Comparison of ENCODE assay signal across 8 cellular contexts in the genomic region with DNA sequence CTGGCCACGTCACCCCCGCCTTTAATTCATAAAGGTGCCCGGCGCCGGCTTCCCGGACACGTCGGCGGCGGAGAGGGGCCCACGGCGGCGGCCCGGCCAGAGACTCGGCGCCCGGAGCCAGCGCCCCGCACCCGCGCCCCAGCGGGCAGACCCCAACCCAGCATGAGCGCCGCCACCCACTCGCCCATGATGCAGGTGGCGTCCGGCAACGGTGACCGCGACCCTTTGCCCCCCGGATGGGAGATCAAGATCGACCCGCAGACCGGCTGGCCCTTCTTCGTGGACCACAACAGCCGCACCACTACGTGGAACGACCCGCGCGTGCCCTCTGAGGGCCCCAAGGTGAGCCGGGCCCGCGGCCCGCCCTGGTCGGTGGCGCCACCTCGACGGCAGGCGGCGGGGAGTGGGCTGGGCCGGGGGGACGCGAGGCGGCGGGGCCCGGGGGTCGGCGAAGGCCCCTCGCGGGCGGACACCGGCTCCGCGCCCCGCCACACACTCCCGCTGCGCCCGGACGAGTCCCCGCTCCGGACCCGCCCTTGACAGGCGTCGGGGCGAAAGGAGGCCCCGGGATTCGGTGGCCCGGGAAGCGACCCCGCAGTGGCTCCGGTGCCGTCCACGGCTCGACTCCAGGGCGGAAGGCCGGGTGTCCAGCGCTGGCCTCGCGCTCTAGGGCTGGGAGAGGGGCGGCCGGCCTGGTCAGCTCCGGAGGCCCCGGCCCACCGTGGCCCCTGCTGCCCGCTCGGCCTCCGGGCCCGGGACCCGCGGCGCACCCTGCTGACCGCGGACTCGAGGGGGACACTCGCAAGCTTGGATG. TPM values are rescaled to one million over a fixed set of nuclear protein-coding genes. Genes with fewer than 3 reads are reported as not detected.
DNase-seq lines count a peak whose midpoint lies in the region; ATAC-seq and TF ChIP-seq lines count a peak whose summit lies in the region.

No MANE protein-coding gene starts in this region.

- peaks cover 3 to 11% (median 8%) of the 10 kb centered on the region in 3 donors for H3K27me3 Mint-ChIP-seq in immature natural killer cell (ENCODE audit: low read depth in 3 of 3)
- H3K27me3 Mint-ChIP-seq in stimulated activated naive CD8-positive, alpha-beta T cell treated with anti-CD3 and anti-CD28 coated beads, Interleukin-15, Interleukin-2, amounts not matched to agents 100 ng/mL and 50 ng/mL, for 24 hours: no peaks in the 10 kb centered on the region

- in situ Hi-C loops in astrocyte of the cerebellum (cut with HindIII; ENCODE audit: low sequenced_read_pairs): no loop called here

- peaks cover 20 to 32% of the 10 kb centered on the region in 2 donors for H3K4me1 Mint-ChIP-seq in immature natural killer cell
- H3K4me1 Mint-ChIP-seq in stimulated activated naive CD8-positive, alpha-beta T cell treated with anti-CD3 and anti-CD28 coated beads, Interleukin-15, Interleukin-2, amounts not matched to agents 100 ng/mL and 50 ng/mL, for 24 hours (ENCODE audit: low read depth): peaks cover 54% of the 10 kb centered on the region

- peak overlapping the region; percentile 81 for H2AFZ ChIP-seq in Karpas-422 (ENCODE audit: low read length)

- no peak for DNase-seq in BE2C
- no peak for DNase-seq in Karpas-422
- DNase-seq in astrocyte of the cerebellum (ENCODE audit: low read depth): no peak
- DNase-seq in immature natural killer cell: no peak
- no peak for DNase-seq in OCI-M2 (lab: John Stamatoyannopoulos, UW; ENCODE audit: unreplicated experiment)
- no peak for DNase-seq in amniotic stem cell (lab: John Stamatoyannopoulos, UW)

- H3K9ac ChIP-seq in Karpas-422 (ENCODE audit: low read length): peak overlapping the region; percentile 74

- peak overlapping the region; percentile 74 for H3K4me2 ChIP-seq in Karpas-422 (ENCODE audit: low read depth, low read length, poor library complexity, severe bottlenecking)

- no peak overlapping the region for H3K27ac ChIP-seq in Karpas-422 (ENCODE audit: low read length)

- no peaks in the 10 kb centered on the region for H3K79me2 ChIP-seq in Karpas-422 (ENCODE audit: low read length)

- no peaks in the 10 kb centered on the region for H3K36me3 Mint-ChIP-seq in immature natural killer cell
- H3K36me3 Mint-ChIP-seq in stimulated activated naive CD8-positive, alpha-beta T cell treated with anti-CD3 and anti-CD28 coated beads, Interleukin-15, Interleukin-2, amounts not matched to agents 100 ng/mL and 50 ng/mL, for 24 hours (ENCODE audit: low read depth): peaks cover 17% of the 10 kb centered on the region

- H3K27me3 ChIP-seq in BE2C: no peaks in the 10 kb centered on the region
- H3K27me3 ChIP-seq in Karpas-422 (ENCODE audit: low read length): no peaks in the 10 kb centered on the region

- H3K9me3 Mint-ChIP-seq in immature natural killer cell: no peaks in the 10 kb centered on the region
- no peaks in the 10 kb centered on the region for H3K9me3 Mint-ChIP-seq in stimulated activated naive CD8-positive, alpha-beta T cell treated with anti-CD3 and anti-CD28 coated beads, Interleukin-15, Interleukin-2, amounts not matched to agents 100 ng/mL and 50 ng/mL, for 24 hours

- H3K9me3 ChIP-seq in BE2C (no peaks in the 10 kb centered on the region), Karpas-422 (ENCODE audit: low read length) (no peaks in the 10 kb centered on the region)

- no peaks in the 10 kb centered on the region for H4K20me1 ChIP-seq in Karpas-422 (ENCODE audit: insufficient read depth, low read depth, low read length)

- peak overlapping the region; percentile 84 to 92 (median 88) for H3K4me3 Mint-ChIP-seq in immature natural killer cell
- H3K4me3 Mint-ChIP-seq in stimulated activated naive CD8-positive, alpha-beta T cell treated with anti-CD3 and anti-CD28 coated beads, Interleukin-15, Interleukin-2, amounts not matched to agents 100 ng/mL and 50 ng/mL, for 24 hours: peak overlapping the region; percentile 96

- TF ChIP-seq CTCF in BE2C (IDR thresholded peaks at IDR 0.05; ENCODE audit: low read depth, low read length) (no peak), astrocyte of the cerebellum (IDR thresholded peaks at IDR 0.05; ENCODE audit: low read depth, low read length, missing control alignments) (no peak)

- H3K4me1 ChIP-seq in BE2C (peaks cover 23% of the 10 kb centered on the region), Karpas-422 (ENCODE audit: low read length) (peaks cover 31% of the 10 kb centered on the region)

- H3K9me2 ChIP-seq in Karpas-422 (replicated peaks; ENCODE audit: insufficient read depth, low read length): no peaks in the 10 kb centered on the region

- peak; percentile 34 for ATAC-seq in GM21360 (IDR thresholded peaks at IDR 0.05; ENCODE audit: unreplicated experiment)

- peak overlapping the region; percentile 4 to 84 (median 66) for H3K27ac Mint-ChIP-seq in immature natural killer cell
- peak overlapping the region; percentile 76 for H3K27ac Mint-ChIP-seq in stimulated activated naive CD8-positive, alpha-beta T cell treated with anti-CD3 and anti-CD28 coated beads, Interleukin-15, Interleukin-2, amounts not matched to agents 100 ng/mL and 50 ng/mL, for 24 hours

- H3K36me3 ChIP-seq in BE2C (no peaks in the 10 kb centered on the region; the same call in 1 of the 2 replicates), Karpas-422 (ENCODE audit: insufficient read depth, low read length) (no peaks in the 10 kb centered on the region)

- H3K4me3 ChIP-seq in BE2C (ENCODE audit: low read depth, low read length) (peak overlapping the region; percentile 78), Karpas-422 (ENCODE audit: low read length) (peak overlapping the region; percentile 71), astrocyte of the cerebellum (ENCODE audit: low read depth, low read length) (peak overlapping the region; percentile 86)

RNA-seq across cellular contexts. Expression of a gene that starts 0.5 kb away (rescaled TPM):
- polyA plus RNA-seq in BE2C (2012; ENCODE audit: insufficient read depth, insufficient read length, low read depth): 51.7 TPM
- 0.97 and 1.4 TPM in 2 replicates for total RNA-seq in Karpas-422 (2014; rRNA removed; shearing (Covaris generic); ENCODE audit: low replicate concordance)
- polyA plus RNA-seq in immature natural killer cell: 1 to 10 TPM in 2 of 3 donors, under 1 TPM in 1; 0.57 to 3.1 (median 2.2) TPM

RNA-seq across cellular contexts. Expression of a gene that starts 55.0 kb away (rescaled TPM):
- polyA plus RNA-seq in BE2C (2012; ENCODE audit: insufficient read depth, insufficient read length, low read depth): 84.4 TPM
- 60.4 and 120 TPM in 2 replicates for total RNA-seq in Karpas-422 (2014; rRNA removed; shearing (Covaris generic); ENCODE audit: low replicate concordance)
- 10 to 100 TPM in 2 of 3 donors, 1 to 10 TPM in 1; 5.5 to 14.2 (median 10.9) TPM for polyA plus RNA-seq in immature natural killer cell
